Comparison of ENCODE assay signal across 12 cellular contexts in the genomic region with DNA sequence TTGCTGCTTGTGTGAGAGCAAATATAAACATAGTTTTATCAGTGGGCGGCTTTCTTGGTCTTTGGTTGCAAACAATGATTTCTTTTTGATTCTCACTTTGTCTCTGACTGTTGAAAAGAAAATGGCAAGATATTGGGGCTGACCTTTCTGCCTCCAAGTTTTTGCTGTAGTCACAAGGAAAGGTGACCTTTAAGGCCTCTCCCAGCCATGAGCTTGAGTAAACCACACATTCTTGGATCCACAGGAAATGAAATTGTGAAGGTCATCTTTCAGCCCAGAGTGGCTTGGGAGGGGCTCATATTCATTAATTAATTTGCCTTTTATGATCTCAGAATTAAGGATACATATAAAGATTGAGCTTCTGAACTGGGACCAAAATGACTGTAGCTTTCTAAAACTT.
"Had no signal": no experiment of that assay in that cellular context is flagged by ENCODE, and none has a peak within 500 bp of the region (broad histone marks: within the 10 kb centered on the region; RNA-seq: fewer than 3 reads in every experiment).

No MANE protein-coding gene starts in this region.

- ATAC-seq: effector memory CD8-positive, alpha-beta T cell; gastroesophageal sphincter; lower lobe of right lung; natural killer cell treated with Interleukin-12 subunit alpha and Interleukin-12 subunit beta and Interleukin-15 and Interleukin-18, amount 100 ng/mL, for 72 hours; right cardiac atrium had no signal

- DNase-seq: effector memory CD8-positive, alpha-beta T cell; glutamatergic neuron; left ventricle myocardium inferior; lower lobe of right lung; stimulated activated CD4-positive, alpha-beta T cell treated with anti-CD3 and anti-CD28 coated beads, Interleukin-2, amount 100 ng/mL, for 48 hours; stimulated activated naive CD4-positive, alpha-beta T cell treated with Interleukin-2 at 50 U/mL for 16 hours; trophoblast cell had no signal

- H3K4me1 ChIP-seq: esophagus muscularis mucosa, gastroesophageal sphincter, left ventricle myocardium inferior, lower lobe of right lung had no signal

- H3K4me2 ChIP-seq: smooth muscle cell had no signal

- H3K9me3 ChIP-seq: esophagus muscularis mucosa, gastroesophageal sphincter, left ventricle myocardium inferior, lower lobe of right lung had no signal

- H3K4me3 ChIP-seq: esophagus muscularis mucosa, gastroesophageal sphincter, left ventricle myocardium inferior, lower lobe of right lung, smooth muscle cell had no signal

- H3K36me3 ChIP-seq: esophagus muscularis mucosa, gastroesophageal sphincter, left ventricle myocardium inferior, lower lobe of right lung had no signal

- H3K27me3 ChIP-seq: esophagus muscularis mucosa, gastroesophageal sphincter had no signal
